7 cellular contexts compared by ENCODE assay signal in genomic region chr2:54206596-54206995, GRCh38. TPM values are rescaled to one million over a fixed set of nuclear protein-coding genes. Genes with fewer than 3 reads are reported as not detected.
DNase-seq lines count a peak whose midpoint lies in the region; ATAC-seq, FAIRE-seq and TF ChIP-seq lines count a peak whose summit lies in the region.

No MANE protein-coding gene starts in this region.

- no peaks in the 10 kb centered on the region for H4K20me1 ChIP-seq in SK-N-SH (ENCODE audit: insufficient read depth)

- POLR2A ChIA-PET in GM10248 (lab: Yijun Ruan, JAX) (no interaction called here), SK-N-SH (lab: Yijun Ruan, JAX) (no interaction called here)

- TF ChIP-seq POLR2A in gastroesophageal sphincter (IDR thresholded peaks at IDR 0.05): no peak

- 49% methylated on average over 2 of the region's 2 CpGs for whole genome bisulfite sequencing in SK-N-SH (ENCODE audit: low lambda C conversion rate)
- whole genome bisulfite sequencing in gastroesophageal sphincter (ENCODE audit: low coverage in 1 of 2), 2 donors: 4 to 11% methylated on average over 2 of the region's 2 CpGs

- no peak overlapping the region for H2AFZ ChIP-seq in SK-N-SH (ENCODE audit: low read depth)

- H3K36me3 ChIP-seq in SK-N-SH (replicated peaks in 1 of 2; ENCODE audit: control insufficient read depth in 1 of 2, insufficient read depth in 2 of 2, low read length in 1 of 2) (no peaks in the 10 kb centered on the region), gastroesophageal sphincter (no peaks in the 10 kb centered on the region)

- no peaks in the 10 kb centered on the region for H3K27me3 ChIP-seq in SK-N-SH (ENCODE audit: insufficient read depth)
- no peaks in the 10 kb centered on the region for H3K27me3 ChIP-seq in gastroesophageal sphincter

- no peaks in the 10 kb centered on the region for H3K79me2 ChIP-seq in SK-N-SH (ENCODE audit: insufficient read depth)

- H3K9me2 ChIP-seq in SK-N-SH: no peaks in the 10 kb centered on the region

- CTCF ChIA-PET in GM10248 (lab: Yijun Ruan, JAX): interaction anchor here (0.8 to 3.0 kb wide), 10 partner anchors 9 to 298 kb away, joined by 3 to 12 read pairs (median 4); no protein-coding TSS in a partner anchor
- CTCF ChIA-PET in SK-N-SH (lab: Yijun Ruan, JAX): interaction anchor here (0.5 to 2.0 kb wide), 25 partner anchors 8 to 498 kb away, joined by 3 to 9 read pairs (median 3); partner anchors contain the start of gene ACYP2

- peaks cover 15 to 23% of the 10 kb centered on the region in 2 experiments for H3K4me1 ChIP-seq in SK-N-SH (ENCODE audit: control insufficient read depth in 1 of 2, insufficient read depth in 2 of 2, low read depth in 1 of 2, low read length in 1 of 2)
- H3K4me1 ChIP-seq in gastroesophageal sphincter: peaks cover 5 to 35% (median 15%) of the 10 kb centered on the region in 3 donors

- H3K27ac ChIP-seq in SK-N-SH (ENCODE audit: low read depth in 2 of 2, low read length in 1 of 2): no peak overlapping the region
- no peak overlapping the region for H3K27ac ChIP-seq in gastroesophageal sphincter

- no peak for FAIRE-seq in HTR-8/SVneo (lab: Jason Lieb, UNC)

- H3K9ac ChIP-seq in SK-N-SH: no peak overlapping the region

- H3K4me3 ChIP-seq in SK-N-SH (ENCODE audit: low read depth in 2 of 2, low read length in 1 of 2): no peak overlapping the region; a peak in 1 of 4 replicates
- H3K4me3 ChIP-seq in gastroesophageal sphincter: no peak overlapping the region

- H3K9me3 ChIP-seq in SK-N-SH (no peaks in the 10 kb centered on the region), gastroesophageal sphincter (no peaks in the 10 kb centered on the region)

- H3K4me2 ChIP-seq in SK-N-SH: no peak overlapping the region

- peaks cover 5% of the 10 kb centered on the region for H3F3A ChIP-seq in SK-N-SH (replicated peaks; ENCODE audit: insufficient read depth)

- TF ChIP-seq CTCF in GM10248 (IDR thresholded peaks at IDR 0.05; ENCODE audit: control extremely low read depth, extremely low read depth, low read depth, missing control alignments) (peak; percentile 36), SK-N-SH (IDR thresholded peaks at IDR 0.05) (peak; percentile 70), gastroesophageal sphincter (IDR thresholded peaks at IDR 0.05) (peak; percentile 66 to 84 (median 76))

- peak; percentile 70 for TF ChIP-seq RAD21 in SK-N-SH (IDR thresholded peaks at IDR 0.05; ENCODE audit: low read length)

- ATAC-seq in gastroesophageal sphincter: no peak
- ATAC-seq in HG03095 (IDR thresholded peaks at IDR 0.05; ENCODE audit: unreplicated experiment): no peak

- TF ChIP-seq EP300 in SK-N-SH (IDR thresholded peaks at IDR 0.05; ENCODE audit: borderline replicate concordance in 1 of 2, low read depth in 1 of 2, low read length in 1 of 2) (no peak), gastroesophageal sphincter (IDR thresholded peaks at IDR 0.05) (no peak)

- DNase-seq in GM10248 (ENCODE audit: extremely low spot score) (peak; percentile 27), HTR-8/SVneo (ENCODE audit: insufficient read length, low spot score) (peak; percentile 42), SK-N-SH (peak; percentile 48), superior temporal gyrus (ENCODE audit: extremely low spot score) (peak; percentile 86)
- DNase-seq in stimulated activated CD4-positive, alpha-beta T cell treated with anti-CD3 and anti-CD28 coated beads, Interleukin-15, amount 100 ng/mL, for 24 hours: no peak

TF ChIP-seq in SK-N-SH, 30 proteins besides CTCF, POLR2A, EP300 and RAD21:
- TF ChIP-seq ZBTB33 (IDR thresholded peaks at IDR 0.05; ENCODE audit: borderline replicate concordance, low read depth) (no peak), SMC3 (IDR thresholded peaks at IDR 0.05; ENCODE audit: low read depth, low read length) (peak; percentile 45), IRF3 (IDR thresholded peaks at IDR 0.05; ENCODE audit: low read depth, low read length) (no peak), GATA2 (CRISPR knock-in tag; IDR thresholded peaks at IDR 0.05) (no peak), FOXJ3 (CRISPR knock-in tag; IDR thresholded peaks at IDR 0.05) (no peak), RCOR1 (IDR thresholded peaks at IDR 0.05; ENCODE audit: low read length) (no peak)

RNA-seq across cellular contexts. Expression of gene TSPYL6, which starts 49.4 kb away (rescaled TPM):
- not detected in 2 replicates for polyA plus RNA-seq in SK-N-SH (2012; rRNA removed)
- not detected in 2 replicates for polyA plus RNA-seq in SK-N-SH (2012; cell fraction: cytosol; rRNA removed)
- 0.01 TPM in 1 of 2 replicates, not detected in the other for polyA plus RNA-seq in SK-N-SH (2012; cell fraction: nucleus; rRNA removed)
- total RNA-seq in gastroesophageal sphincter: under 1 TPM in 1 of 4 donors, not detected in 3; 0.31 TPM
